ENCODE assay signal across 8 cellular contexts in the genomic region with DNA sequence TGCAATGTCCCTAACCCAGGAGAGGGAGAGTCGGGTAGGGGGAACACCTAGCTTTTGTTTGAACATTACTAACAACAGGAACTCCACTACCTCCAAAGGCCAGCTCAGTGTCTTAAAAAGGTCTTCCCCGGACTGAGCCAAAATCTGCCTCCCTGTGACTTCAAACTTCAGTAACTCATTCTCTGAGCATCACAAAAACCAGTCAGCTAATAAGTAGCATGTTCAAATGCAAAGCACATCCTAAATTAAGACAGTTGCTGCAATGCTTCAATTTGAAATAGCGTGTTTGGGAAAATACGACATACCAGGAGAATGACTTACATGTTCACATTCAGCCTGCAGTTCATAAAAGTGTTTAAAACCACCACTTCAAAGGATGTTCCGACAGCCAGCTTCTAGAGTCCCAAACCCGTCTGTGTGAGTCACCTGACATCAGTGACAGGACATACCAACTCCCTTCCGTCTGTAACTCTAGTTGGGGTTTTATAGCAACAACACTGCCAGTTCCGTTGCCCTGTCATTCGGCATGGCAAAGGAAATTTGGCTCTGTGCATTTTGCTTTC. TPM values are rescaled to one million over a fixed set of nuclear protein-coding genes. Genes with fewer than 3 reads are reported as not detected.
A peak's percentile ranks its signal among the peaks of the same experiment; 100 is the strongest.
DNase-seq lines count a peak whose midpoint lies in the region; ATAC-seq and TF ChIP-seq lines count a peak whose summit lies in the region.

No MANE protein-coding gene starts in this region.

- no peak overlapping the region for H3K4me3 ChIP-seq in fibroblast of pulmonary artery (replicated peaks; ENCODE audit: low read depth, low read length)
- H3K4me3 ChIP-seq in spleen = peak overlapping the region in 2 of 8 donors; percentile 10 to 43

- TF ChIP-seq CTCF in fibroblast of pulmonary artery (IDR thresholded peaks at IDR 0.05; ENCODE audit: low read length, missing control alignments) (no peak), spleen (IDR thresholded peaks at IDR 0.05 in 8 of 11, conservative IDR thresholded peaks at IDR 0.05 in 3 of 11) (no peak)

- H3K27me3 ChIP-seq in spleen (replicated peaks in 1 of 7) = no peaks in the 10 kb centered on the region

- peak overlapping the region; percentile 30 to 100 (median 79) for H3K27ac ChIP-seq in spleen

- H3K4me3 Mint-ChIP-seq in activated T-cell treated with anti-CD3 and anti-CD28 coated beads, Interleukin-2, amount 50 U/mL, for 4 hours = peak overlapping the region; percentile 71

- DNase-seq in HT1080 (ENCODE audit: low read depth) (peak; percentile 97), fibroblast of pulmonary artery (ENCODE audit: low read depth) (peak; percentile 69), spleen (no peak), NCI-H524 treated with DMSO at 0.1 percent for 48 hours (lab: John Stamatoyannopoulos, UW) (no peak), COR-L47 (lab: John Stamatoyannopoulos, UW) (no peak)
- DNase-seq in activated T-cell treated with anti-CD3 and anti-CD28 coated beads, Interleukin-2, amount 50 U/mL, for 4 hours = peak; percentile 48

- peak in 1 of 3 donors; percentile 10 for TF ChIP-seq POLR2A in spleen (IDR thresholded peaks at IDR 0.05)

- H3K36me3 ChIP-seq in spleen = no peaks in the 10 kb centered on the region

- peaks cover 1% of the 10 kb centered on the region for H3K36me3 Mint-ChIP-seq in activated T-cell treated with anti-CD3 and anti-CD28 coated beads, Interleukin-2, amount 50 U/mL, for 4 hours (ENCODE audit: insufficient read depth)

- peaks cover 38 to 83% (median 55%) of the 10 kb centered on the region in 6 donors for H3K4me1 ChIP-seq in spleen

- ATAC-seq in activated T-cell treated with anti-CD3 and anti-CD28 coated beads, Interleukin-2, amount 50 U/mL, for 4 hours = peak; percentile 46 to 60
- ATAC-seq in GM21423 (IDR thresholded peaks at IDR 0.05; ENCODE audit: unreplicated experiment) (no peak), GM18502 (IDR thresholded peaks at IDR 0.05; ENCODE audit: poor library complexity, unreplicated experiment) (no peak)

- H3K4me1 Mint-ChIP-seq in activated T-cell treated with anti-CD3 and anti-CD28 coated beads, Interleukin-2, amount 50 U/mL, for 4 hours (ENCODE audit: low read depth) = peaks cover 79% of the 10 kb centered on the region

- WGBS in spleen, 5 donors = 49 to 62% (median 56%) methylated on average over 9 of the region's 9 CpGs

- H3K27me3 Mint-ChIP-seq in activated T-cell treated with anti-CD3 and anti-CD28 coated beads, Interleukin-2, amount 50 U/mL, for 4 hours (ENCODE audit: low read depth) = no peaks in the 10 kb centered on the region

- intact Hi-C loops in spleen (cut with DNase I; ENCODE audit: low total_unique reads) = no loop called here

- no peaks in the 10 kb centered on the region for H3K9me3 Mint-ChIP-seq in activated T-cell treated with anti-CD3 and anti-CD28 coated beads, Interleukin-2, amount 50 U/mL, for 4 hours

- H3K9me3 ChIP-seq in spleen = peaks cover 0 to 8% (median 6%) of the 10 kb centered on the region in 8 donors

RNA-seq across cellular contexts. Expression of gene ZFP36L1, which starts 13.0 kb away (rescaled TPM):
- 53.0 and 70.7 TPM in 2 replicates for total RNA-seq in HT1080 (2014; rRNA removed; shearing (Covaris generic))
- polyA plus RNA-seq in HT1080 (2015; cell fraction: cytosol; rRNA removed) = 142 and 183 TPM in 2 replicates
- 252 and 370 TPM in 2 replicates for polyA plus RNA-seq in HT1080 (2015; cell fraction: nucleus; rRNA removed)
- total RNA-seq in activated T-cell treated with anti-CD3 and anti-CD28 coated beads, Interleukin-2, amount 50 U/mL, for 4 hours = 100 to 1,000 TPM; 179 to 242 (median 210) TPM
- 100 to 1,000 TPM; 274 to 443 (median 324) TPM for total RNA-seq in spleen
- polyA plus RNA-seq in spleen = 100 to 1,000 TPM in 1 of 3 donors, 10 to 100 TPM in 2; 65.7 to 106 (median 92.4) TPM

Comparison
In these comparisons a context has a peak if more than half of its experiments do, and no peak if none do; other contexts are left out.
1. DNase-seq: peak in HT1080 (single experiment), activated T-cell treated with anti-CD3 and anti-CD28 coated beads, Interleukin-2, amount 50 U/mL, for 4 hours (single experiment) and fibroblast of pulmonary artery (single experiment); none in spleen (single experiment), NCI-H524 treated with DMSO at 0.1 percent for 48 hours (single experiment) and COR-L47 (single experiment).
2. ATAC-seq: peak in activated T-cell treated with anti-CD3 and anti-CD28 coated beads, Interleukin-2, amount 50 U/mL, for 4 hours (2 of 2); none in GM21423 (single experiment) and GM18502 (single experiment).